ENCODE assay signal across 33 cellular contexts in the genomic region with DNA sequence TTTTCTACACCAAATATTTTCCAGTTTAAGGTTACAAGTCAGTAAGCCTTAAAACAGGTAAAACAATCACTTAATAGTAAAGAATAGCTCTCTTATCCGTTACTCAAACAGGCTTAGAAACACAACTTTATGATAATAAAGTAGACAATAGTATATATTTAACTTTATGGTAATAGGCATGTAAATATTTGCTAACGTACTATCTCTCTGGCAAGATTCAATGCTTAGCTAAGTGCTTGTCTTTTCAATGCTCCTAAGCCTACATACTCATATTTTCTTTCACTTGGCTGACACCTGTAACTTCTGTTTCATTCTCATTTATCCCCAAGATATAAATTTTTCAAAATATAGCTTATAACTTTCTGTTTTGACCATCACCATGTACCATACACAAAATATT.
"Had no signal": no experiment of that assay in that cellular context is flagged by ENCODE, and none has a peak within 500 bp of the region (broad histone marks: within the 10 kb centered on the region; RNA-seq: fewer than 3 reads in every experiment).

No MANE protein-coding gene starts in this region.

- H3K9me3 ChIP-seq: adrenal gland, body of pancreas, breast epithelium had no signal

- H3K36me3 Mint-ChIP-seq: activated CD4-positive, alpha-beta memory T cell treated with anti-CD3 and anti-CD28 coated beads for 36 hours; activated naive CD4-positive, alpha-beta T cell treated with anti-CD3 and anti-CD28 coated beads, Interleukin-2, amount 50 U/mL, for 72 hours; activated naive CD8-positive, alpha-beta T cell treated with anti-CD3 and anti-CD28 coated beads for 36 hours had no signal

- DNase-seq: activated B cell treated with CpG ODN at 0.5 μM for 24 hours; activated CD4-positive, alpha-beta memory T cell treated with anti-CD3 and anti-CD28 coated beads for 36 hours; activated CD4-positive, alpha-beta T cell treated with anti-CD3 and anti-CD28 coated beads for 4 hours; activated CD4-positive, alpha-beta T cell treated with anti-CD3 and anti-CD28 coated beads, Interleukin-2, amount 10 ng/mL, durations not matched to agents 24 days and 14 days; activated CD4-positive, alpha-beta T cell treated with anti-CD3 and anti-CD28 coated beads, Interleukin-2, amount 50 U/mL, for 1 hour; activated CD4-positive, alpha-beta T cell treated with anti-CD3 and anti-CD28 coated beads, Interleukin-2, amount 50 U/mL, for 4 hours; activated CD4-positive, CD25-positive, alpha-beta regulatory T cell treated with anti-CD3 and anti-CD28 coated beads, Interleukin-2, amount 50 U/mL, for 72 hours; activated CD8-positive, alpha-beta memory T cell treated with anti-CD3 and anti-CD28 coated beads, Interleukin-2, amount 50 U/mL, for 4 hours; activated CD8-positive, alpha-beta T cell treated with anti-CD3 and anti-CD28 coated beads for 36 hours; activated effector memory CD4-positive, alpha-beta T cell treated with anti-CD3 and anti-CD28 coated beads, Interleukin-2, amount 50 U/mL, for 16 hours; activated gamma-delta T cell treated with Interleukin-2 at 50 U/mL for 16 hours; activated naive CD4-positive, alpha-beta T cell; activated naive CD4-positive, alpha-beta T cell treated with anti-CD3 and anti-CD28 coated beads for 36 hours; activated naive CD4-positive, alpha-beta T cell treated with anti-CD3 and anti-CD28 coated beads, Interleukin-2, amount 50 U/mL, for 16 hours; activated naive CD8-positive, alpha-beta T cell treated with anti-CD3 and anti-CD28 coated beads for 36 hours; activated T-cell treated with anti-CD3 and anti-CD28 coated beads for 4 hours; activated T-cell treated with anti-CD3 and anti-CD28 coated beads, Interleukin-2, amount 50 U/mL, for 1 hour; activated T-cell treated with anti-CD3 and anti-CD28 coated beads, Interleukin-2, amount 50 U/mL, for 4 hours; activated T-cell treated with anti-CD3 and anti-CD28 coated beads, Interleukin-2, amount 50 U/mL, for 72 hours; adrenal gland; amniotic stem cell; aorta; body of pancreas; brain microvascular endothelial cell; central memory CD4-positive, alpha-beta T cell; T-helper 2 cell; T-helper 9 cell had no signal

- H3K4me3 ChIP-seq: adrenal gland, body of pancreas, breast epithelium had no signal

- H3K27me3 ChIP-seq: adrenal gland, body of pancreas, brain microvascular endothelial cell, breast epithelium had no signal

- H3K27ac Mint-ChIP-seq: activated B cell treated with CpG ODN at 0.5 μM for 24 hours; activated CD4-positive, alpha-beta memory T cell treated with anti-CD3 and anti-CD28 coated beads for 36 hours; activated CD4-positive, alpha-beta T cell treated with anti-CD3 and anti-CD28 coated beads, Interleukin-2, amount 10 ng/mL, durations not matched to agents 24 days and 14 days; activated CD8-positive, alpha-beta T cell treated with anti-CD3 and anti-CD28 coated beads for 36 hours; activated naive CD4-positive, alpha-beta T cell treated with anti-CD3 and anti-CD28 coated beads for 36 hours; activated naive CD4-positive, alpha-beta T cell treated with anti-CD3 and anti-CD28 coated beads, Interleukin-2, amount 50 U/mL, for 72 hours; activated naive CD8-positive, alpha-beta T cell treated with anti-CD3 and anti-CD28 coated beads for 36 hours; activated T-cell treated with anti-CD3 and anti-CD28 coated beads, Interleukin-2, amount 50 U/mL, for 72 hours; activated T-helper 1 cell treated with anti-CD3 and anti-CD28 coated beads, Interleukin-12 subunit alpha, Interleukin-12 subunit beta, Interleukin-2, Interleukin-4 antibody, amounts not matched to agents 30 ng/mL and 10 ng/mL and 1 ng/mL, durations not matched to agents 14 hours and 24 hours and 36 hours; activated T-helper 17 cell treated with anti-CD3 and anti-CD28 coated beads, Interleukin-2, amount 50 U/mL, for 72 hours; T-helper 2 cell treated with Interferon-gamma antibody and Interleukin-4, amounts not matched to agents 5 μg/mL and 100 μg/mL, for 36 hours had no signal

- ATAC-seq: activated CD8-positive, alpha-beta T cell treated with anti-CD3 and anti-CD28 coated beads for 36 hours; activated naive CD4-positive, alpha-beta T cell treated with anti-CD3 and anti-CD28 coated beads, Interleukin-2, amount 50 U/mL, for 72 hours; activated T-cell treated with anti-CD3 and anti-CD28 coated beads, Interleukin-2, amount 50 U/mL, for 4 hours; activated T-cell treated with anti-CD3 and anti-CD28 coated beads, Interleukin-2, amount 50 U/mL, for 72 hours; activated T-helper 17 cell treated with anti-CD3 and anti-CD28 coated beads, Interleukin-2, amount 50 U/mL, for 72 hours; body of pancreas had no signal

- H3K36me3 ChIP-seq: adrenal gland, brain microvascular endothelial cell, breast epithelium had no signal

- H3K27ac ChIP-seq: adrenal gland, body of pancreas, brain microvascular endothelial cell, breast epithelium, VCaP had no signal

- H3K4me3 Mint-ChIP-seq: activated B cell treated with CpG ODN at 0.5 μM for 24 hours; activated CD4-positive, alpha-beta memory T cell treated with anti-CD3 and anti-CD28 coated beads for 36 hours; activated CD4-positive, alpha-beta T cell treated with anti-CD3 and anti-CD28 coated beads, Interleukin-2, amount 10 ng/mL, durations not matched to agents 24 days and 14 days; activated CD8-positive, alpha-beta T cell treated with anti-CD3 and anti-CD28 coated beads for 36 hours; activated naive CD4-positive, alpha-beta T cell treated with anti-CD3 and anti-CD28 coated beads for 36 hours; activated naive CD8-positive, alpha-beta T cell treated with anti-CD3 and anti-CD28 coated beads for 36 hours; activated T-cell treated with anti-CD3 and anti-CD28 coated beads, Interleukin-2, amount 50 U/mL, for 4 hours; activated T-cell treated with anti-CD3 and anti-CD28 coated beads, Interleukin-2, amount 50 U/mL, for 72 hours; activated T-helper 1 cell treated with anti-CD3 and anti-CD28 coated beads, Interleukin-12 subunit alpha, Interleukin-12 subunit beta, Interleukin-2, Interleukin-4 antibody, amounts not matched to agents 30 ng/mL and 10 ng/mL and 1 ng/mL, durations not matched to agents 14 hours and 24 hours and 36 hours; activated T-helper 17 cell treated with anti-CD3 and anti-CD28 coated beads, Interleukin-2, amount 50 U/mL, for 72 hours; T-helper 2 cell treated with Interferon-gamma antibody and Interleukin-4, amounts not matched to agents 5 μg/mL and 100 μg/mL, for 36 hours had no signal

- H3K4me1 ChIP-seq: adrenal gland, breast epithelium had no signal

- H3K4me1 Mint-ChIP-seq: activated B cell treated with CpG ODN at 0.5 μM for 24 hours; activated CD4-positive, alpha-beta T cell treated with anti-CD3 and anti-CD28 coated beads, Interleukin-2, amount 10 ng/mL, durations not matched to agents 24 days and 14 days; activated naive CD8-positive, alpha-beta T cell treated with anti-CD3 and anti-CD28 coated beads for 36 hours; activated T-helper 17 cell treated with anti-CD3 and anti-CD28 coated beads, Interleukin-2, amount 50 U/mL, for 72 hours had no signal

- H3K9me3 Mint-ChIP-seq: activated CD4-positive, alpha-beta T cell treated with anti-CD3 and anti-CD28 coated beads, Interleukin-2, amount 10 ng/mL, durations not matched to agents 24 days and 14 days had no signal
